In genomic region chr5:8458038-8458383, GRCh38 we compare ENCODE assay signal across 8 cellular contexts.
DNase-seq lines count a peak whose midpoint lies in the region; ATAC-seq, FAIRE-seq and TF ChIP-seq lines count a peak whose summit lies in the region.

No MANE protein-coding gene starts in this region.

- in situ Hi-C loops in HepG2 (cut with HindIII; ENCODE audit: extremely low pct_ligation_motif_present, low pct_unique_long_range_greater_than_20kb): no loop called here

- TF ChIP-seq CTCF in cardiac fibroblast (IDR thresholded peaks at IDR 0.05; ENCODE audit: low read depth, low read length) (no peak), HepG2 (CRISPR knock-in tag; IDR thresholded peaks at IDR 0.05) (no peak)

- peak overlapping the region; percentile 72 to 85 (median 78) for H3K4me3 ChIP-seq in BLaER1 treated with 17β-estradiol and CSF1 and Interleukin-3, amounts not matched to agents 10 nM and 100 nM
- H3K4me3 ChIP-seq in cardiac fibroblast (replicated peaks in 1 of 2; ENCODE audit: low read depth in 2 of 2, low read length in 2 of 2): peak overlapping the region; percentile 70 to 90
- peak overlapping the region; percentile 62 to 78 (median 76) for H3K4me3 ChIP-seq in HepG2 (replicated peaks in 1 of 3; ENCODE audit: insufficient read depth in 1 of 3, low read depth in 2 of 3, low read length in 3 of 3)

- H3K27ac Mint-ChIP-seq in IgD-negative memory B cell: peak overlapping the region in 1 of 3 donors; percentile 33

- WGBS in HepG2 (ENCODE audit: low lambda C conversion rate): 50% methylated on average over 5 of the region's 22 CpGs

- peaks cover 2% of the 10 kb centered on the region for H3K36me3 Mint-ChIP-seq in IgD-negative memory B cell

- H3K27me3 Mint-ChIP-seq in IgD-negative memory B cell: no peaks in the 10 kb centered on the region

- ATAC-seq in GM19452 (IDR thresholded peaks at IDR 0.05; ENCODE audit: unreplicated experiment): peak; percentile 19
- peak; percentile 68 for ATAC-seq in HepG2

- DNase-seq in cardiac fibroblast (ENCODE audit: low read depth in 2 of 2) (peak; percentile 38 to 50), HepG2 (ENCODE audit: low spot score) (no peak), urothelium cell line (ENCODE audit: low spot score) (peak; percentile 39), HuH-7.5 (ENCODE audit: low spot score) (no peak), NOMO-1 treated with dmso at 0.1 percent for 144 hours (lab: John Stamatoyannopoulos, UW; ENCODE audit: unreplicated experiment) (no peak)

- BruUV-seq in HepG2 (replicated peaks; lab: Mats Ljungman, UMichigan): no TSS peak

- H3K27me3 ChIP-seq in BLaER1 treated with 17β-estradiol and CSF1 and Interleukin-3, amounts not matched to agents 10 nM and 100 nM: no peaks in the 10 kb centered on the region
- no peaks in the 10 kb centered on the region for H3K27me3 ChIP-seq in HepG2 (ENCODE audit: control insufficient read depth in 1 of 2, insufficient read depth in 2 of 2, low read length in 2 of 2)

- no peak overlapping the region for H2AFZ ChIP-seq in HepG2 (ENCODE audit: low read length)

- peak overlapping the region; percentile 46 to 85 (median 78); a peak in 21 of 22 replicates for H3K27ac ChIP-seq in BLaER1 treated with 17β-estradiol and CSF1 and Interleukin-3, amounts not matched to agents 10 nM and 100 nM
- H3K27ac ChIP-seq in HepG2 (ENCODE audit: extremely low read length, insufficient read depth, low read length): peak overlapping the region; percentile 63

- TF ChIP-seq RAD21 in HepG2 (CRISPR knock-in tag; IDR thresholded peaks at IDR 0.05): no peak

- intact Hi-C loops in HepG2 (cut with micrococcal nuclease; ENCODE audit: unreplicated experiment): no loop called here

- peaks cover 13% of the 10 kb centered on the region for H3K79me2 ChIP-seq in HepG2 (ENCODE audit: insufficient read depth, low read length)

- H3K4me1 Mint-ChIP-seq in IgD-negative memory B cell: peaks cover 0 to 10% (median 10%) of the 10 kb centered on the region in 3 donors

- H3K4me1 ChIP-seq in BLaER1 treated with 17β-estradiol and CSF1 and Interleukin-3, amounts not matched to agents 10 nM and 100 nM: peaks cover 0 to 27% (median 10%) of the 10 kb centered on the region in 10 experiments; a peak in 13 of 20 replicates
- H3K4me1 ChIP-seq in HepG2 (ENCODE audit: insufficient read depth, low read length): peaks cover 7% of the 10 kb centered on the region; the same call in 1 of the 2 replicates

- peaks cover 4 to 26% (median 16%) of the 10 kb centered on the region in 11 experiments; a peak in 17 of 22 replicates for H3K36me3 ChIP-seq in BLaER1 treated with 17β-estradiol and CSF1 and Interleukin-3, amounts not matched to agents 10 nM and 100 nM
- no peaks in the 10 kb centered on the region for H3K36me3 ChIP-seq in HepG2 (replicated peaks in 1 of 2; ENCODE audit: control insufficient read depth in 1 of 2, insufficient read depth in 2 of 2, low read length in 2 of 2)

- FAIRE-seq in HepG2 (lab: Jason Lieb, UNC): no peak
- no peak for FAIRE-seq in urothelium cell line (lab: Jason Lieb, UNC)

- H3K9ac ChIP-seq in BLaER1 treated with 17β-estradiol and CSF1 and Interleukin-3, amounts not matched to agents 10 nM and 100 nM: peak overlapping the region; percentile 78 to 88 (median 81)
- peak overlapping the region; percentile 77 for H3K9ac ChIP-seq in HepG2 (ENCODE audit: insufficient read depth, low read depth, low read length)

- CTCF ChIA-PET in HepG2 (lab: Yijun Ruan, JAX; ENCODE audit: low intra/inter-chr PET ratio, low total read pairs): no interaction called here

- no peaks in the 10 kb centered on the region for H3K9me3 Mint-ChIP-seq in IgD-negative memory B cell

- H3K4me3 Mint-ChIP-seq in IgD-negative memory B cell: peak overlapping the region; percentile 81 to 96 (median 86)

- H3K9me3 ChIP-seq in BLaER1 treated with 17β-estradiol and CSF1 and Interleukin-3, amounts not matched to agents 10 nM and 100 nM (replicated peaks in 1 of 11): peaks cover 5 to 16% (median 11%) of the 10 kb centered on the region in 11 experiments; a peak in 19 of 22 replicates
- peaks cover 13% of the 10 kb centered on the region; the same call in 1 of the 2 replicates for H3K9me3 ChIP-seq in HepG2 (ENCODE audit: low read length)

- peak overlapping the region; percentile 57 to 78 (median 69) for H3K4me2 ChIP-seq in BLaER1 treated with 17β-estradiol and CSF1 and Interleukin-3, amounts not matched to agents 10 nM and 100 nM
- H3K4me2 ChIP-seq in HepG2 (ENCODE audit: low read depth, low read length): peak overlapping the region; percentile 66

- POLR2A ChIA-PET in HepG2 (lab: Yijun Ruan, JAX): interaction anchor here (1.2 kb wide), 1 partner anchor 13 kb away, joined by 3 read pairs; no protein-coding TSS in a partner anchor

- H4K20me1 ChIP-seq in BLaER1 treated with 17β-estradiol and CSF1 and Interleukin-3, amounts not matched to agents 10 nM and 100 nM: peaks cover 0 to 5% (median 0%) of the 10 kb centered on the region in 11 experiments; a peak in 1 of 22 replicates
- no peaks in the 10 kb centered on the region for H4K20me1 ChIP-seq in HepG2 (ENCODE audit: insufficient read depth, low read length)

- TF ChIP-seq EP300 in HepG2 (IDR thresholded peaks at IDR 0.05; ENCODE audit: low read depth in 2 of 2, low read length in 2 of 2) (no peak), HepG2 (CRISPR knock-in tag; IDR thresholded peaks at IDR 0.05; ENCODE audit: borderline replicate concordance) (no peak)

- TF ChIP-seq POLR2A in HepG2 (IDR thresholded peaks at IDR 0.05; ENCODE audit: insufficient read depth in 1 of 2, low read depth in 2 of 2, low read length in 2 of 2): no peak

TF ChIP-seq in HepG2, 621 proteins besides CTCF, POLR2A, EP300 and RAD21:
- TF ChIP-seq ZZZ3 (CRISPR knock-in tag; IDR thresholded peaks at IDR 0.05; ENCODE audit: borderline replicate concordance) (0 out of 2 replicates have a peak, but pooled peaks have one; percentile 29), JUN (CRISPR knock-in tag; IDR thresholded peaks at IDR 0.05) (no peak), ARNTL (CRISPR knock-in tag; IDR thresholded peaks at IDR 0.05) (0 out of 2 replicates have a peak, but pooled peaks have one; percentile 32), ATF5 (CRISPR knock-in tag; IDR thresholded peaks at IDR 0.05; ENCODE audit: low read depth) (0 out of 2 replicates have a peak, but pooled peaks have one; percentile 31), ZNF446 (CRISPR knock-in tag; IDR thresholded peaks at IDR 0.05) (0 out of 2 replicates have a peak, but pooled peaks have one; percentile 42), HMGXB4 (CRISPR knock-in tag; IDR thresholded peaks at IDR 0.05; ENCODE audit: borderline replicate concordance in 1 of 2, low read depth in 1 of 2) (0 out of 4 replicates have a peak, but pooled peaks of 1 of the 2 experiments have one; percentile 3), HNF1A (IDR thresholded peaks at IDR 0.05; ENCODE audit: low read depth) (no peak), HNF1A (CRISPR knock-in tag; IDR thresholded peaks at IDR 0.05; ENCODE audit: borderline replicate concordance) (peak; percentile 8; the same call in 1 of the 2 replicates), ZNF431 (CRISPR knock-in tag; IDR thresholded peaks at IDR 0.05; ENCODE audit: borderline replicate concordance, low read depth) (no peak), MYC (CRISPR knock-in tag; IDR thresholded peaks at IDR 0.05; ENCODE audit: borderline replicate concordance) (0 out of 2 replicates have a peak, but pooled peaks have one; percentile 55), ZNF468 (CRISPR knock-in tag; IDR thresholded peaks at IDR 0.05) (no peak)

Comparison
In these comparisons a context has a peak if more than half of its experiments do, and no peak if none do; other contexts are left out.
1. DNase-seq: peak in cardiac fibroblast (2 of 2) and urothelium cell line (single experiment); none in HepG2 (single experiment), HuH-7.5 (single experiment) and NOMO-1 treated with dmso at 0.1 percent for 144 hours (single experiment).
2. Peak in every context shown above with its lines, with median percentiles within 50 percentile points of each other: H3K4me3 ChIP-seq.